In the genomic region with DNA sequence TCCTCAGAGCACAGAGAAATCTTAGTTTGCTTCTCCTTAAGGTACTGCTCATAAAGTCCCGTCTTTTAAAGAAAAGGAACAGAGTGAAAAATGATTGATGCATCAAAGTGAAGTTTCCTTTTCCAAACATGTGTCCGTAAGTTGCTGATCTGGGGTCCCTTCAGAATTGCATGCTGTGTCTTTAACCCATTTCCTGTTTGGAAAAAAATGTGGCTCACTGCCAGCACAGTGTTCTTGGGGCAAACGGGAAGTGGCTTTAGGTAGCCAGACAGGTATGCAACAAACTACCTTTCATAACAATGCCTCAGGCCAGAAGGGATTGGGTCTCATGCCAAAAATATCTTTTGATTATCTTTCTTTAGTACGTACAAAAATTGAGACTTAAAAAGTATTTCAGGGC, we compare ENCODE assay signal across 13 cellular contexts. TPM values are rescaled to one million over a fixed set of nuclear protein-coding genes. Genes with fewer than 3 reads are reported as not detected.
DNase-seq lines count a peak whose midpoint lies in the region; ATAC-seq, FAIRE-seq and TF ChIP-seq lines count a peak whose summit lies in the region.
"Had no signal": no experiment of that assay in that cellular context is flagged by ENCODE, and none has a peak within 500 bp of the region (broad histone marks: within the 10 kb centered on the region; RNA-seq: fewer than 3 reads in every experiment).

No MANE protein-coding gene starts in this region.

- DNase-seq in activated CD4-positive, alpha-beta T cell treated with anti-CD3 and anti-CD28 coated beads, Interleukin-2, amount 10 ng/mL, durations not matched to agents 7 days and 5 days = peak; percentile 23
- no peak for DNase-seq in activated CD4-positive, alpha-beta T cell treated with anti-CD3 and anti-CD28 coated beads, Interleukin-2, amount 50 U/mL, for 48 hours
- DNase-seq in NCI-H748 treated with DMSO at 0.1 percent for 48 hours (lab: John Stamatoyannopoulos, UW) (peak; percentile 4), endothelial cell of umbilical vein (ENCODE audit: low read depth, low spot score) (peak; percentile 12), small intestine (peak; percentile 14), D721Med (ENCODE audit: insufficient read length, low spot score) (no peak), hypothalamus (lab: John Stamatoyannopoulos, UW) (no peak)
- DNase-seq: activated CD4-positive, alpha-beta T cell treated with anti-CD3 and anti-CD28 coated beads for 4 hours; AML-193; amygdala; gastrocnemius medialis had no signal

- CTCF ChIA-PET in activated CD4-positive, alpha-beta T cell treated with anti-CD3 and anti-CD28 coated beads, Interleukin-2, amount 10 ng/mL, durations not matched to agents 7 days and 5 days (lab: Charles Lee) = no interaction called here
- CTCF ChIA-PET in endothelial cell of umbilical vein (lab: Charles Lee) = no interaction called here

- no peak overlapping the region for H3K9ac ChIP-seq in endothelial cell of umbilical vein (replicated peaks; ENCODE audit: extremely low read depth, insufficient read depth, low read length)

- H3K9me1 ChIP-seq in endothelial cell of umbilical vein (replicated peaks; ENCODE audit: control insufficient read depth, extremely low read depth, insufficient read depth, low read length) = no peaks in the 10 kb centered on the region

- H4K20me1 ChIP-seq in endothelial cell of umbilical vein (replicated peaks; ENCODE audit: control insufficient read depth, extremely low read depth, insufficient read depth, low read length) = no peaks in the 10 kb centered on the region

- H3K36me3 Mint-ChIP-seq in activated CD4-positive, alpha-beta T cell treated with anti-CD3 and anti-CD28 coated beads, Interleukin-2, amount 10 ng/mL, durations not matched to agents 7 days and 5 days (ENCODE audit: low read depth) = no peaks in the 10 kb centered on the region
- H3K36me3 Mint-ChIP-seq: stimulated activated effector memory CD8-positive, alpha-beta T cell treated with anti-CD3 and anti-CD28 coated beads, Interleukin-12 subunit alpha, Interleukin-12 subunit beta, amount 100 ng/mL, for 72 hours had no signal

- H3K27ac ChIP-seq in endothelial cell of umbilical vein (ENCODE audit: insufficient read depth, low read depth, low read length) = no peak overlapping the region
- no peak overlapping the region for H3K27ac ChIP-seq in small intestine (ENCODE audit: low read depth in 1 of 2, low read length in 1 of 2)
- H3K27ac ChIP-seq: gastrocnemius medialis had no signal

- no peaks in the 10 kb centered on the region for H3K79me2 ChIP-seq in endothelial cell of umbilical vein (ENCODE audit: control insufficient read depth, insufficient read depth, low read length)

- FAIRE-seq in endothelial cell of umbilical vein (lab: Jason Lieb, UNC) (peak; percentile 64), small intestine (lab: Jason Lieb, UNC) (no peak), D721Med (lab: Jason Lieb, UNC) (no peak)

- peaks cover 8% of the 10 kb centered on the region for H3K4me1 ChIP-seq in endothelial cell of umbilical vein (ENCODE audit: control insufficient read depth, extremely low read depth, insufficient read depth, low read length)
- no peaks in the 10 kb centered on the region for H3K4me1 ChIP-seq in small intestine (ENCODE audit: control insufficient read depth in 2 of 2, insufficient read depth in 1 of 2, low read depth in 1 of 2, low read length in 1 of 2)
- H3K4me1 ChIP-seq: gastrocnemius medialis had no signal

- TF ChIP-seq CTCF in endothelial cell of umbilical vein (IDR thresholded peaks at IDR 0.05; ENCODE audit: extremely low read depth in 1 of 2, insufficient read depth in 1 of 2, low read depth in 1 of 2, low read length in 2 of 2) = no peak
- no peak for TF ChIP-seq CTCF in D721Med (IDR thresholded peaks at IDR 0.05; ENCODE audit: insufficient read depth, missing control alignments)

- no peak for ATAC-seq in GM21717 (IDR thresholded peaks at IDR 0.05; ENCODE audit: unreplicated experiment)

- no peak overlapping the region for H3K4me3 Mint-ChIP-seq in activated CD4-positive, alpha-beta T cell treated with anti-CD3 and anti-CD28 coated beads, Interleukin-2, amount 10 ng/mL, durations not matched to agents 7 days and 5 days
- H3K4me3 Mint-ChIP-seq: stimulated activated effector memory CD8-positive, alpha-beta T cell treated with anti-CD3 and anti-CD28 coated beads, Interleukin-12 subunit alpha, Interleukin-12 subunit beta, amount 100 ng/mL, for 72 hours had no signal

- H3K4me1 Mint-ChIP-seq in activated CD4-positive, alpha-beta T cell treated with anti-CD3 and anti-CD28 coated beads, Interleukin-2, amount 10 ng/mL, durations not matched to agents 7 days and 5 days = peaks cover 14% of the 10 kb centered on the region

- H3K27me3 ChIP-seq in endothelial cell of umbilical vein (ENCODE audit: control insufficient read depth in 2 of 2, insufficient read depth in 2 of 2, low read length in 2 of 2) = peaks cover 2 to 8% of the 10 kb centered on the region in 2 experiments
- H3K27me3 ChIP-seq in small intestine (ENCODE audit: control insufficient read depth in 2 of 2, insufficient read depth in 2 of 2, low read length in 2 of 2) = no peaks in the 10 kb centered on the region
- H3K27me3 ChIP-seq: gastrocnemius medialis had no signal

- intact Hi-C loops in endothelial cell of umbilical vein (cut with micrococcal nuclease) = no loop called here

- H3K27me3 Mint-ChIP-seq in activated CD4-positive, alpha-beta T cell treated with anti-CD3 and anti-CD28 coated beads, Interleukin-2, amount 10 ng/mL, durations not matched to agents 7 days and 5 days = no peaks in the 10 kb centered on the region

- H3K9me3 Mint-ChIP-seq in activated CD4-positive, alpha-beta T cell treated with anti-CD3 and anti-CD28 coated beads, Interleukin-2, amount 10 ng/mL, durations not matched to agents 7 days and 5 days = no peaks in the 10 kb centered on the region

- 33 to 38% (median 38%) methylated on average over 4 of the region's 4 CpGs for WGBS in small intestine, 3 donors

- TF ChIP-seq POLR2A in endothelial cell of umbilical vein (IDR thresholded peaks at IDR 0.05; ENCODE audit: low read depth, low read length) = no peak

- no peak overlapping the region for H2AFZ ChIP-seq in endothelial cell of umbilical vein (ENCODE audit: low read depth, low read length)

- H3K4me2 ChIP-seq in endothelial cell of umbilical vein (ENCODE audit: insufficient read depth, low read length) = no peak overlapping the region

- POLR2A ChIA-PET in activated CD4-positive, alpha-beta T cell treated with anti-CD3 and anti-CD28 coated beads, Interleukin-2, amount 10 ng/mL, durations not matched to agents 7 days and 5 days (lab: Charles Lee) = no interaction called here
- POLR2A ChIA-PET in endothelial cell of umbilical vein (lab: Charles Lee) = no interaction called here

- H3K27ac Mint-ChIP-seq in activated CD4-positive, alpha-beta T cell treated with anti-CD3 and anti-CD28 coated beads, Interleukin-2, amount 10 ng/mL, durations not matched to agents 7 days and 5 days = no peak overlapping the region
- H3K27ac Mint-ChIP-seq: stimulated activated effector memory CD8-positive, alpha-beta T cell treated with anti-CD3 and anti-CD28 coated beads, Interleukin-12 subunit alpha, Interleukin-12 subunit beta, amount 100 ng/mL, for 72 hours had no signal

- dilution Hi-C loops in endothelial cell of umbilical vein (cut with MboI; ENCODE audit: extremely low pct_ligation_motif_present, low sequenced_read_pairs) = no loop called here

- H3K4me3 ChIP-seq in endothelial cell of umbilical vein (replicated peaks in 1 of 3; ENCODE audit: insufficient read depth in 1 of 3, low read depth in 1 of 3, low read length in 3 of 3) = no peak overlapping the region
- no peak overlapping the region for H3K4me3 ChIP-seq in small intestine (ENCODE audit: low read depth in 1 of 2, low read length in 2 of 2)
- H3K4me3 ChIP-seq: gastrocnemius medialis had no signal

- BruUV-seq in endothelial cell of umbilical vein (replicated peaks; lab: Mats Ljungman, UMichigan) = no TSS peak

- no peaks in the 10 kb centered on the region for H3K36me3 ChIP-seq in endothelial cell of umbilical vein (ENCODE audit: control insufficient read depth in 2 of 2, extremely low read depth in 1 of 2, insufficient read depth in 2 of 2, low read length in 2 of 2)
- no peaks in the 10 kb centered on the region for H3K36me3 ChIP-seq in small intestine (ENCODE audit: control insufficient read depth in 2 of 2, insufficient read depth in 2 of 2, low read length in 2 of 2)
- H3K36me3 ChIP-seq: gastrocnemius medialis had no signal

- H3K9me3 ChIP-seq in endothelial cell of umbilical vein (replicated peaks; ENCODE audit: control insufficient read depth, insufficient read depth, low read length) = no peaks in the 10 kb centered on the region
- H3K9me3 ChIP-seq in small intestine (ENCODE audit: control insufficient read depth, low read depth) = no peaks in the 10 kb centered on the region
- H3K9me3 ChIP-seq: gastrocnemius medialis had no signal

TF ChIP-seq in endothelial cell of umbilical vein, 7 proteins besides CTCF, POLR2A, EP300 and RAD21:
- TF ChIP-seq MYC (IDR thresholded peaks at IDR 0.05; ENCODE audit: low read depth, low read length) (no peak), POLR2AphosphoS5 (IDR thresholded peaks at IDR 0.05; ENCODE audit: insufficient read depth, low read depth, low read length) (no peak), EZH2 (IDR thresholded peaks at IDR 0.05; ENCODE audit: borderline replicate concordance, low read depth, low read length, severe bottlenecking) (no peak), JUN (IDR thresholded peaks at IDR 0.05; ENCODE audit: borderline replicate concordance, insufficient read depth, insufficient read length, low read depth) (no peak), GATA2 (IDR thresholded peaks at IDR 0.05; ENCODE audit: insufficient read depth, insufficient read length, low read depth, low read length) (no peak), FOS (IDR thresholded peaks at IDR 0.05; ENCODE audit: borderline replicate concordance, insufficient read depth, low read length) (no peak)
- TF ChIP-seq, protein P1, sequence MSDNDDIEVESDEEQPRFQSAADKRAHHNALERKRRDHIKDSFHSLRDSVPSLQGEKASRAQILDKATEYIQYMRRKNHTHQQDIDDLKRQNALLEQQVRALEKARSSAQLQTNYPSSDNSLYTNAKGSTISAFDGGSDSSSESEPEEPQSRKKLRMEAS (IDR thresholded peaks at IDR 0.05; ENCODE audit: insufficient read depth, insufficient read length) = no peak

RNA-seq across cellular contexts. Expression of a gene that starts 50.9 kb away (rescaled TPM):
- 10 to 100 TPM; 61.3 to 64.0 TPM for total RNA-seq in activated CD4-positive, alpha-beta T cell treated with anti-CD3 and anti-CD28 coated beads, Interleukin-2, amount 10 ng/mL, durations not matched to agents 7 days and 5 days
- 45.1 and 53.0 TPM in 2 replicates for total RNA-seq in endothelial cell of umbilical vein
- polyA plus RNA-seq in endothelial cell of umbilical vein = 11.9 and 21.3 TPM in 2 replicates
- 14.0 and 17.3 TPM in 2 replicates for polyA plus RNA-seq in endothelial cell of umbilical vein (2011; cell fraction: cytosol; rRNA removed)
- polyA plus RNA-seq in endothelial cell of umbilical vein (2011; cell fraction: nucleus; rRNA removed) = 8.5 and 9.6 TPM in 2 replicates
- polyA plus RNA-seq in endothelial cell of umbilical vein (2012) = 37.6 and 53.6 TPM in 2 replicates
- 22.1 and 27.4 TPM in 2 replicates for polyA minus RNA-seq in endothelial cell of umbilical vein
- polyA minus RNA-seq in endothelial cell of umbilical vein (2011; cell fraction: cytosol; rRNA and poly(A)+ RNA removed) = 31.1 TPM
- polyA minus RNA-seq in endothelial cell of umbilical vein (2011; cell fraction: nucleus; rRNA and poly(A)+ RNA removed) = 10.6 and 10.9 TPM in 2 replicates
- 10 to 100 TPM; 14.1 to 23.2 (median 14.8) TPM for polyA plus RNA-seq in small intestine

Comparison
In these comparisons a context has a peak if more than half of its experiments do, and no peak if none do; other contexts are left out.
1. DNase-seq: peak in activated CD4-positive, alpha-beta T cell treated with anti-CD3 and anti-CD28 coated beads, Interleukin-2, amount 10 ng/mL, durations not matched to agents 7 days and 5 days (single experiment), NCI-H748 treated with DMSO at 0.1 percent for 48 hours (single experiment), endothelial cell of umbilical vein (single experiment) and small intestine (single experiment); none in activated CD4-positive, alpha-beta T cell treated with anti-CD3 and anti-CD28 coated beads, Interleukin-2, amount 50 U/mL, for 48 hours (0 of 2), D721Med (single experiment) and hypothalamus (0 of 51).